6 cellular contexts compared by ENCODE assay signal in genomic region chr15:94033683-94034020, GRCh38.
"Had no signal": no experiment of that assay in that cellular context is flagged by ENCODE, and none has a peak within 500 bp of the region (broad histone marks: within the 10 kb centered on the region; RNA-seq: fewer than 3 reads in every experiment).

No MANE protein-coding gene starts in this region.

- ATAC-seq: GM23338, HepG2 had no signal

- H3K4me3 ChIP-seq: GM23338 had no signal

- H3K27ac ChIP-seq: HL-60 had no signal

- DNase-seq: H9, HCEC 1CT, KBM-7 had no signal

- H3K4me2 ChIP-seq: GM23338 had no signal

- H2AFZ ChIP-seq: GM23338 had no signal
